ENCODE assay signal across 1 cellular context in the genomic region with DNA sequence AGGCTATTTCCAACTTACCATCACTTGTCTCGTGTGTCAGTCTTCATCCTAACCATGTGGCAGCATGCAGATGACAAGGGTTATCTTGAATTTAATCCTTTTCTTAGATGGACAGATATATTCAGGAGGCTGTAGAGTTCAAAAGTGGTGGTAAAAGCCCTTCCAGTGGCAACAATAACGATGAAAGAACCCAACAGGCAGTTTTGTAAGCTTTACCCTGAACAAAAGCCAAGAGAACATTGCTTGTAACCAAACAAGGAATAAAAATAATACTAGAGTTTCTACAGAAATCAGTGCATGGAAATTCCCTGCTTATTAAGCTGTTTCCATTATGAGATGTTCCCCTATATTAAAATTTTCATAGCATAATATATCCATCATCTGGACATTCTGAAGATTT.
TF ChIP-seq lines count a peak whose summit lies in the region.

No MANE protein-coding gene starts in this region.

TF ChIP-seq in K562, 482 proteins besides CTCF, POLR2A, EP300 and RAD21:
- TF ChIP-seq OTX1 (CRISPR knock-in tag; IDR thresholded peaks at IDR 0.05): no peak
- TF ChIP-seq ZNF274 (IDR thresholded peaks at IDR 0.05; ENCODE audit: borderline replicate concordance, low read depth, low read length): 0 out of 2 replicates have a peak, but pooled peaks have one; percentile 26
- TF ChIP-seq ETV1 (tag; conservative IDR thresholded peaks at IDR 0.05; ENCODE audit: low read depth): no peak
